ENCODE assay signal across 8 cellular contexts in the genomic region with DNA sequence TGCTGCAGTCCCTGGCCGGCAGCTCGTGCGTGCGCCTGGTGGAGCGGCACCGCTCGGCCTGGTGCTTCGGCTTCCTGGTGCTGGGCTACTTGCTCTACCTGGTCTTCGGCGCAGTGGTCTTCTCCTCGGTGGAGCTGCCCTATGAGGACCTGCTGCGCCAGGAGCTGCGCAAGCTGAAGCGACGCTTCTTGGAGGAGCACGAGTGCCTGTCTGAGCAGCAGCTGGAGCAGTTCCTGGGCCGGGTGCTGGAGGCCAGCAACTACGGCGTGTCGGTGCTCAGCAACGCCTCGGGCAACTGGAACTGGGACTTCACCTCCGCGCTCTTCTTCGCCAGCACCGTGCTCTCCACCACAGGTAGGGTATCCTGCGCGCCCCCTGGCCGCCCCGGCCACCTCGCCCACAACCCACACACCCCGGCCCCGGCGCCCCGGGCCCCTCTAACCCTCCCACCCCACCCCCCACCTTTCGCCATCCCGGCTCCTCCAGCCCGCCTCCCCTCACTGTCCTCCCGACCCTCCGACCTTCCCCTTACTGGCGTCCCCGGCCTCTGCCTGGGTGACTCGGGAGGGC. TPM values are rescaled to one million over a fixed set of nuclear protein-coding genes. Genes with fewer than 3 reads are reported as not detected.
DNase-seq lines count a peak whose midpoint lies in the region; ATAC-seq and TF ChIP-seq lines count a peak whose summit lies in the region.

No MANE protein-coding gene starts in this region.

- H3K4me3 Mint-ChIP-seq in brain, result peak overlapping the region; percentile 86 to 92 (median 88)
- H3K4me3 Mint-ChIP-seq in stimulated activated memory B cell treated with anti-CD40 and anti-IgM and Interleukin-4, amounts not matched to agents 10 μg/mL and 1 μg/mL and 100 μg/mL, for 72 hours, result no peak overlapping the region

- H3K27me3 ChIP-seq in iPS-20b (ENCODE audit: insufficient read depth, low read length), result peaks cover 59% of the 10 kb centered on the region

- H3K4me1 ChIP-seq in iPS-20b (ENCODE audit: insufficient read depth, low read length), result peaks cover 13% of the 10 kb centered on the region; the same call in 1 of the 2 replicates

- no peak for TF ChIP-seq RAD21 in Ishikawa (IDR thresholded peaks at IDR 0.05; ENCODE audit: low read depth)

- no peaks in the 10 kb centered on the region for H3K36me3 Mint-ChIP-seq in brain
- H3K36me3 Mint-ChIP-seq in stimulated activated memory B cell treated with anti-CD40 and anti-IgM and Interleukin-4, amounts not matched to agents 10 μg/mL and 1 μg/mL and 100 μg/mL, for 72 hours, result no peaks in the 10 kb centered on the region

- H3K4me3 ChIP-seq in iPS-20b (ENCODE audit: low read length), result peak overlapping the region; percentile 92

- peak; percentile 53 for TF ChIP-seq POLR2A in GM19193 (IDR thresholded peaks at IDR 0.05; ENCODE audit: extremely low read depth, insufficient read depth, insufficient read length)

- H3K9me3 ChIP-seq in iPS-20b (ENCODE audit: insufficient read depth, low read depth, low read length), result no peaks in the 10 kb centered on the region

- no peaks in the 10 kb centered on the region for H3K36me3 ChIP-seq in iPS-20b (ENCODE audit: insufficient read depth, low read depth, low read length)

- no peak overlapping the region for H3K27ac ChIP-seq in iPS-20b (ENCODE audit: low read length)

- H3K9me3 Mint-ChIP-seq in brain, result peaks cover 0 to 8% (median 0%) of the 10 kb centered on the region in 5 experiments
- peaks cover 4% of the 10 kb centered on the region for H3K9me3 Mint-ChIP-seq in stimulated activated memory B cell treated with anti-CD40 and anti-IgM and Interleukin-4, amounts not matched to agents 10 μg/mL and 1 μg/mL and 100 μg/mL, for 72 hours

- TF ChIP-seq CTCF in brain (conservative IDR thresholded peaks at IDR 0.05), result no peak

- peak; percentile 26 for ATAC-seq in stimulated activated memory B cell treated with anti-CD40 and anti-IgM and Interleukin-4, amounts not matched to agents 10 μg/mL and 1 μg/mL and 100 μg/mL, for 72 hours

- peak overlapping the region in 1 of 5 experiments; percentile 56 for H3K27ac Mint-ChIP-seq in brain
- H3K27ac Mint-ChIP-seq in stimulated activated memory B cell treated with anti-CD40 and anti-IgM and Interleukin-4, amounts not matched to agents 10 μg/mL and 1 μg/mL and 100 μg/mL, for 72 hours, result no peak overlapping the region

- H3K9ac ChIP-seq in iPS-20b (ENCODE audit: low read depth, low read length), result peak overlapping the region; percentile 79; the same call in 1 of the 2 replicates

- peaks cover 24% of the 10 kb centered on the region for H3K4me1 Mint-ChIP-seq in brain
- H3K4me1 Mint-ChIP-seq in stimulated activated memory B cell treated with anti-CD40 and anti-IgM and Interleukin-4, amounts not matched to agents 10 μg/mL and 1 μg/mL and 100 μg/mL, for 72 hours, result peaks cover 8% of the 10 kb centered on the region

- DNase-seq in COLO668 (lab: John Stamatoyannopoulos, UW; ENCODE audit: unreplicated experiment) (peak; percentile 78), SK-N-DZ (ENCODE audit: low spot score) (no peak)
- DNase-seq in NK-92 treated with Interleukin-12 subunit alpha and Interleukin-12 subunit beta, amount 100 ng/mL, for 24 hours (lab: John Stamatoyannopoulos, UW), result no peak

- no peak for TF ChIP-seq EP300 in Ishikawa (IDR thresholded peaks at IDR 0.05; ENCODE audit: borderline replicate concordance)

- H3K27me3 Mint-ChIP-seq in brain, result peaks cover 87% of the 10 kb centered on the region
- H3K27me3 Mint-ChIP-seq in stimulated activated memory B cell treated with anti-CD40 and anti-IgM and Interleukin-4, amounts not matched to agents 10 μg/mL and 1 μg/mL and 100 μg/mL, for 72 hours, result peaks cover 70% of the 10 kb centered on the region

TF ChIP-seq in Ishikawa, 13 proteins besides CTCF, POLR2A, EP300 and RAD21:
- peak; percentile 15; the same call in 1 of the 2 replicates for TF ChIP-seq ZBTB7A (IDR thresholded peaks at IDR 0.05; ENCODE audit: low read depth)
- no peak for TF ChIP-seq TCF12 (IDR thresholded peaks at IDR 0.05; ENCODE audit: low read depth)
- TF ChIP-seq, protein P1, sequence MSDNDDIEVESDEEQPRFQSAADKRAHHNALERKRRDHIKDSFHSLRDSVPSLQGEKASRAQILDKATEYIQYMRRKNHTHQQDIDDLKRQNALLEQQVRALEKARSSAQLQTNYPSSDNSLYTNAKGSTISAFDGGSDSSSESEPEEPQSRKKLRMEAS (IDR thresholded peaks at IDR 0.05), result peak; percentile 48

RNA-seq across cellular contexts. Expression of gene KCNK1, which starts 0.4 kb away (rescaled TPM):
- 31.4 TPM for polyA plus RNA-seq in brain (ENCODE audit: insufficient read depth, low read depth, low replicate concordance)
- polyA plus RNA-seq in SK-N-DZ (2014; cell fraction: cytosol; rRNA removed), result not detected in 2 replicates
- polyA plus RNA-seq in SK-N-DZ (2014; cell fraction: nucleus; rRNA removed), result not detected in 2 replicates
